Comparison of ENCODE assay signal across 1 cellular context in genomic region chr13:101178394-101178793, GRCh38.
TF ChIP-seq lines count a peak whose summit lies in the region.

No MANE protein-coding gene starts in this region.

TF ChIP-seq in GM23338, 12 proteins besides CTCF, POLR2A, EP300 and RAD21 (continued from another document):
- TF ChIP-seq REST (IDR thresholded peaks at IDR 0.05; ENCODE audit: unreplicated experiment) (no peak), EZH2phosphoT487 (IDR thresholded peaks at IDR 0.05; ENCODE audit: unreplicated experiment) (no peak), STAT1 (IDR thresholded peaks at IDR 0.05; ENCODE audit: unreplicated experiment) (no peak), JUNB (IDR thresholded peaks at IDR 0.05; ENCODE audit: unreplicated experiment) (no peak), CREB1 (CRISPR knock-in tag; IDR thresholded peaks at IDR 0.05; ENCODE audit: low read depth) (no peak), POLR2AphosphoS5 (IDR thresholded peaks at IDR 0.05; ENCODE audit: low read depth) (no peak), NANOG (IDR thresholded peaks at IDR 0.05; ENCODE audit: borderline replicate concordance) (no peak), ZNF114 (CRISPR knock-in tag; IDR thresholded peaks at IDR 0.05) (no peak), EZH2 (IDR thresholded peaks at IDR 0.05; ENCODE audit: low read depth, unreplicated experiment) (no peak)
TF ChIP-seq in GM23338: peak in this region for 0.
